Comparison of ENCODE assay signal across 1 cellular context in the genomic region with DNA sequence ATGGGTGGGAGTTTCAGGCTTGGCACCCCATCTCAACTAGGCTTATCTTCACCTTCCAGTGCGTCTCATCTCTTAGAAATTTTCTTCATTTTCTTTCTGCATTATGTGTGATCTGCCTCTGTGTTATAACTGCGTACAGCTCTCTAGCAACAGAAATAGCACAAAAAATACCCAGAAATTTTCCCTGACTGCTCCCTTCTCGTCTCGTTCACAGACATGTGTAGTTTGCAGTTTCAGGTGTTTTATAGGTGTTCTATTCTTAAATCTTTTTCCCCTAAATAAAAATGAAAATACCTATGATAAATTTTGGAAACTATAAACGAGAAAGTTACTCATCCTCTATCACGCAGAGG.
TF ChIP-seq lines count a peak whose summit lies in the region.

No MANE protein-coding gene starts in this region.

TF ChIP-seq in WTC11, 78 proteins besides CTCF, POLR2A, EP300 and RAD21 (continued from another document):
- TF ChIP-seq ZNF219 (CRISPR knock-in tag; IDR thresholded peaks at IDR 0.05; ENCODE audit: borderline replicate concordance): no peak
- TF ChIP-seq, protein P1, sequence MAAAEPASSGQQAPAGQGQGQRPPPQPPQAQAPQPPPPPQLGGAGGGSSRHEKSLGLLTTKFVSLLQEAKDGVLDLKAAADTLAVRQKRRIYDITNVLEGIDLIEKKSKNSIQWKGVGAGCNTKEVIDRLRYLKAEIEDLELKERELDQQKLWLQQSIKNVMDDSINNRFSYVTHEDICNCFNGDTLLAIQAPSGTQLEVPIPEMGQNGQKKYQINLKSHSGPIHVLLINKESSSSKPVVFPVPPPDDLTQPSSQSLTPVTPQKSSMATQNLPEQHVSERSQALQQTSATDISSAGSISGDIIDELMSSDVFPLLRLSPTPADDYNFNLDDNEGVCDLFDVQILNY (CRISPR knock-in tag; IDR thresholded peaks at IDR 0.05): no peak
- TF ChIP-seq, protein P2, sequence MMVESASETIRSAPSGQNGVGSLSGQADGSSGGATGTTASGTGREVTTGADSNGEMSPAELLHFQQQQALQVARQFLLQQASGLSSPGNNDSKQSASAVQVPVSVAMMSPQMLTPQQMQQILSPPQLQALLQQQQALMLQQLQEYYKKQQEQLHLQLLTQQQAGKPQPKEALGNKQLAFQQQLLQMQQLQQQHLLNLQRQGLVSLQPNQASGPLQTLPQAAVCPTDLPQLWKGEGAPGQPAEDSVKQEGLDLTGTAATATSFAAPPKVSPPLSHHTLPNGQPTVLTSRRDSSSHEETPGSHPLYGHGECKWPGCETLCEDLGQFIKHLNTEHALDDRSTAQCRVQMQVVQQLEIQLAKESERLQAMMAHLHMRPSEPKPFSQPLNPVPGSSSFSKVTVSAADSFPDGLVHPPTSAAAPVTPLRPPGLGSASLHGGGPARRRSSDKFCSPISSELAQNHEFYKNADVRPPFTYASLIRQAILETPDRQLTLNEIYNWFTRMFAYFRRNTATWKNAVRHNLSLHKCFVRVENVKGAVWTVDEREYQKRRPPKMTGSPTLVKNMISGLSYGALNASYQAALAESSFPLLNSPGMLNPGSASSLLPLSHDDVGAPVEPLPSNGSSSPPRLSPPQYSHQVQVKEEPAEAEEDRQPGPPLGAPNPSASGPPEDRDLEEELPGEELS (CRISPR knock-in tag; IDR thresholded peaks at IDR 0.05): no peak
- TF ChIP-seq, protein P3, sequence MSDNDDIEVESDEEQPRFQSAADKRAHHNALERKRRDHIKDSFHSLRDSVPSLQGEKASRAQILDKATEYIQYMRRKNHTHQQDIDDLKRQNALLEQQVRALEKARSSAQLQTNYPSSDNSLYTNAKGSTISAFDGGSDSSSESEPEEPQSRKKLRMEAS (CRISPR knock-in tag; IDR thresholded peaks at IDR 0.05): no peak
